1 cellular context compared by ENCODE assay signal in the genomic region with DNA sequence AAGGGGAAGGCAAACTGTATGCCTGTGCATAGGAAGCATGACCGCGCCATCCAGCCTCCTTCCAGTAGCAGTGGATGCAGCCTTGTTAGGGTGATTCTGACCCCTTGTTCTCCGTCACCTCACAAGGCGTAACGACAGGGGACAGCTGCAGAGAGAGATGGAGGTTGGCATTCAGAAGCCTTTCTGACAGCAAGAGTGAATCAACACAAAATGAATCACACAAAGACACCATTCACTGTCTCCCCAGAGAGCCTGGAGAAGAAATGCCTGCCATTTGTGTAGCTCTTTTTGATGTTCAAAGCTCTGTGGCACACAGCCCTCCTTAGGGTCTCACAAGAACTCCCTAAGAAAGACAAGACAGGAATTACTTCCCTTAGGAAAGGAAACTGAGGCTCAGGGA.
TF ChIP-seq lines count a peak whose summit lies in the region.

No MANE protein-coding gene starts in this region.

TF ChIP-seq in H1, 55 proteins besides CTCF, POLR2A, EP300 and RAD21 (continued from another document):
- TF ChIP-seq, protein P1, sequence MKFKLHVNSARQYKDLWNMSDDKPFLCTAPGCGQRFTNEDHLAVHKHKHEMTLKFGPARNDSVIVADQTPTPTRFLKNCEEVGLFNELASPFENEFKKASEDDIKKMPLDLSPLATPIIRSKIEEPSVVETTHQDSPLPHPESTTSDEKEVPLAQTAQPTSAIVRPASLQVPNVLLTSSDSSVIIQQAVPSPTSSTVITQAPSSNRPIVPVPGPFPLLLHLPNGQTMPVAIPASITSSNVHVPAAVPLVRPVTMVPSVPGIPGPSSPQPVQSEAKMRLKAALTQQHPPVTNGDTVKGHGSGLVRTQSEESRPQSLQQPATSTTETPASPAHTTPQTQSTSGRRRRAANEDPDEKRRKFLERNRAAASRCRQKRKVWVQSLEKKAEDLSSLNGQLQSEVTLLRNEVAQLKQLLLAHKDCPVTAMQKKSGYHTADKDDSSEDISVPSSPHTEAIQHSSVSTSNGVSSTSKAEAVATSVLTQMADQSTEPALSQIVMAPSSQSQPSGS (IDR thresholded peaks at IDR 0.05; ENCODE audit: low read length): no peak
- TF ChIP-seq GABPA (IDR thresholded peaks at IDR 0.05; ENCODE audit: borderline replicate concordance, insufficient read depth, low read length): no peak
- no peak for TF ChIP-seq TCF12 (IDR thresholded peaks at IDR 0.05; ENCODE audit: low read depth, low read length)
- no peak for TF ChIP-seq EGR1 (IDR thresholded peaks at IDR 0.05; ENCODE audit: borderline replicate concordance, low read depth, low read length)
- TF ChIP-seq RXRA (IDR thresholded peaks at IDR 0.05; ENCODE audit: insufficient read depth, low read depth, low read length): no peak
- no peak for TF ChIP-seq BRCA1 (IDR thresholded peaks at IDR 0.05; ENCODE audit: low read depth, low read length)
- no peak for TF ChIP-seq YY1 (IDR thresholded peaks at IDR 0.05; ENCODE audit: low read depth, low read length)
- TF ChIP-seq KDM5A (IDR thresholded peaks at IDR 0.05; ENCODE audit: low read length): no peak
- no peak for TF ChIP-seq MAFK (IDR thresholded peaks at IDR 0.05; ENCODE audit: low read depth, low read length)
- TF ChIP-seq, protein P2, sequence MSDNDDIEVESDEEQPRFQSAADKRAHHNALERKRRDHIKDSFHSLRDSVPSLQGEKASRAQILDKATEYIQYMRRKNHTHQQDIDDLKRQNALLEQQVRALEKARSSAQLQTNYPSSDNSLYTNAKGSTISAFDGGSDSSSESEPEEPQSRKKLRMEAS (IDR thresholded peaks at IDR 0.05): no peak
- TF ChIP-seq POU5F1 (IDR thresholded peaks at IDR 0.05; ENCODE audit: low read depth, low read length): no peak
- TF ChIP-seq HDAC2 (IDR thresholded peaks at IDR 0.05; ENCODE audit: borderline replicate concordance in 1 of 2, low read depth in 2 of 2, low read length in 2 of 2): no peak
